Comparison of ENCODE assay signal across 22 cellular contexts in the genomic region with DNA sequence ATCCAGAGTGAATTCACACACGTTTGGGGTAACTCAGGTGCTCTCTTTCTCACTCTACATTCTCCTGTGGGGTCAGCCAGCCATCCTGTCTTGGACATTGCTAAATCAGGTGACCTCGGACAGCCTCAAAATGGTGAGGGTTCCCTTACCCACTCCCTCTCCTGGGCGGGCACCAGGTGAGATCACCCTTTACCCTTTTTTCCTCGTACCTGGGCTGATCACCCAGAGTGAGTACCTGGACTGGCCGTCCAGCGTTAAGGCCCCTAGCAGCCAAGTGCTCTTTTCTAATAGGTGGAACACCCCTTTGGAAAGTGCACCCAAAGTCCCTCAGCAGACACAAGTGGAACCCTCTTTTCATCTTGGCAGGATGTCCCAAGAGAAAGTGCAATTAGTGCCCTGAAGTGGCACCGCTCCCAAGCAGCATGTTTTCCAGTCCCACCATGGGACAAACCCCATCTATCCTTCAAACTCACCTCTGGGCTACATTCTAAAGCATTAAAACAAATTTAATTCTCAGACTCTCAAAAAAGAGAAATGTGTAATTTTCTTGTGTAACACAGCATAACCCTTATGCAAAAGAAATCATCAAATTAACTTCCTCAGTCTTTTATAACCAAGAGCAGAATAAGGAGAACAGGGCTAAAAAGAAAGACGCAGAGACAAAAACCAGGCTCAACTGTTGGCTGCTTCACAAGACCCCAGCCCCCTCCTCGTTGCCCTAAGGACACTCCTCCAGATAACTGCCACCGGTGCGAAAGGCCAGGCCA. TPM values are rescaled to one million over a fixed set of nuclear protein-coding genes. Genes with fewer than 3 reads are reported as not detected.
DNase-seq lines count a peak whose midpoint lies in the region; ATAC-seq, FAIRE-seq and TF ChIP-seq lines count a peak whose summit lies in the region.
"Had no signal": no experiment of that assay in that cellular context is flagged by ENCODE, and none has a peak within 500 bp of the region (broad histone marks: within the 10 kb centered on the region; RNA-seq: fewer than 3 reads in every experiment).

No MANE protein-coding gene starts in this region.

- H3K4me2 ChIP-seq in BLaER1 treated with 17β-estradiol and CSF1 and Interleukin-3, amounts not matched to agents 10 nM and 100 nM: peak overlapping the region; percentile 62 to 86 (median 75)
- H3K4me2 ChIP-seq in Karpas-422 (ENCODE audit: low read depth, low read length, poor library complexity, severe bottlenecking) (peak overlapping the region; percentile 92), K562 (ENCODE audit: insufficient read depth, low read length) (peak overlapping the region; percentile 57)

- H3K9me1 ChIP-seq in K562 (ENCODE audit: control insufficient read depth, insufficient read depth, low read length): no peaks in the 10 kb centered on the region

- ATAC-seq in K562: peak; percentile 25
- no peak for ATAC-seq in GM19035 (IDR thresholded peaks at IDR 0.05; ENCODE audit: unreplicated experiment)
- ATAC-seq: activated T-cell treated with anti-CD3 and anti-CD28 coated beads, Interleukin-2, amount 50 U/mL, for 4 hours; SK-N-SH treated with all-trans-retinoic acid at 6 μM for 48 hours had no signal

- FAIRE-seq in K562 (lab: Jason Lieb, UNC): no peak
- FAIRE-seq: urothelium cell line had no signal

- peaks cover 10% of the 10 kb centered on the region for H3K9me3 Mint-ChIP-seq in nephron progenitor cell

- TF ChIP-seq EP300 in K562 (IDR thresholded peaks at IDR 0.05; ENCODE audit: low read length): peak; percentile 14; the same call in 1 of the 2 replicates

- in situ Hi-C loops in K562 (cut with MboI): no loop called here

- CTCF ChIA-PET in K562 (lab: Yijun Ruan, JAX; ENCODE audit: low intra/inter-chr PET ratio): no interaction called here

- H3K79me2 ChIP-seq in Karpas-422 (ENCODE audit: low read length) (peaks cover 65% of the 10 kb centered on the region), K562 (ENCODE audit: control insufficient read depth, insufficient read depth, low read length) (no peaks in the 10 kb centered on the region)

- H3K36me3 ChIP-seq in BLaER1 treated with 17β-estradiol and CSF1 and Interleukin-3, amounts not matched to agents 10 nM and 100 nM: peaks cover 16 to 28% (median 18%) of the 10 kb centered on the region in 11 experiments; a peak in 20 of 22 replicates
- peaks cover 21% of the 10 kb centered on the region for H3K36me3 ChIP-seq in Karpas-422 (ENCODE audit: insufficient read depth, low read length)
- no peaks in the 10 kb centered on the region for H3K36me3 ChIP-seq in K562 (ENCODE audit: control insufficient read depth, insufficient read depth, low read length)
- H3K36me3 ChIP-seq: lower lobe of right lung had no signal

- peaks cover 41 to 68% (median 46%) of the 10 kb centered on the region in 10 experiments for H3K4me1 ChIP-seq in BLaER1 treated with 17β-estradiol and CSF1 and Interleukin-3, amounts not matched to agents 10 nM and 100 nM
- H3K4me1 ChIP-seq in Karpas-422 (ENCODE audit: low read length): peaks cover 60% of the 10 kb centered on the region
- H3K4me1 ChIP-seq in K562 (replicated peaks in 1 of 2; ENCODE audit: control insufficient read depth in 2 of 2, insufficient read depth in 2 of 2, low read length in 2 of 2): peaks cover 15 to 40% of the 10 kb centered on the region in 2 experiments

- peak overlapping the region; percentile 1 to 73 (median 65); a peak in 20 of 22 replicates for H3K27ac ChIP-seq in BLaER1 treated with 17β-estradiol and CSF1 and Interleukin-3, amounts not matched to agents 10 nM and 100 nM
- peak overlapping the region; percentile 94 for H3K27ac ChIP-seq in Karpas-422 (ENCODE audit: low read length)
- H3K27ac ChIP-seq in K562 (ENCODE audit: extremely low read depth, low read depth, low read length): peak overlapping the region; percentile 58
- H3K27ac ChIP-seq: coronary artery, epithelial cell of prostate, lower lobe of right lung had no signal

- H3K36me3 Mint-ChIP-seq in nephron progenitor cell (ENCODE audit: low read depth): peaks cover 21% of the 10 kb centered on the region
- H3K36me3 Mint-ChIP-seq: brain had no signal

- H4K20me1 ChIP-seq in BLaER1 treated with 17β-estradiol and CSF1 and Interleukin-3, amounts not matched to agents 10 nM and 100 nM: no peaks in the 10 kb centered on the region
- H4K20me1 ChIP-seq in Karpas-422 (ENCODE audit: insufficient read depth, low read depth, low read length) (no peaks in the 10 kb centered on the region), K562 (replicated peaks; ENCODE audit: control insufficient read depth, insufficient read depth, low read length) (no peaks in the 10 kb centered on the region)

- TF ChIP-seq POLR2A in K562 (conservative IDR thresholded peaks at IDR 0.05): no peak

- H3K9me3 ChIP-seq in BLaER1 treated with 17β-estradiol and CSF1 and Interleukin-3, amounts not matched to agents 10 nM and 100 nM (replicated peaks in 1 of 11): peaks cover 22 to 33% (median 28%) of the 10 kb centered on the region in 11 experiments
- H3K9me3 ChIP-seq in Karpas-422 (ENCODE audit: low read length): peaks cover 10% of the 10 kb centered on the region
- H3K9me3 ChIP-seq in K562 (replicated peaks; ENCODE audit: control insufficient read depth, insufficient read depth, low read depth, low read length): peaks cover 19% of the 10 kb centered on the region
- H3K9me3 ChIP-seq: lower lobe of right lung had no signal

- intact Hi-C loops in K562 (cut with micrococcal nuclease): no loop called here

- TF ChIP-seq RAD21 in K562 (CRISPR knock-in tag; conservative IDR thresholded peaks at IDR 0.05 in 1 of 2, IDR thresholded peaks at IDR 0.05 in 1 of 2): no peak

- no peaks in the 10 kb centered on the region for H3K9me2 ChIP-seq in Karpas-422 (replicated peaks; ENCODE audit: insufficient read depth, low read length)

- H3K4me1 Mint-ChIP-seq in nephron progenitor cell: peaks cover 62% of the 10 kb centered on the region

- TF ChIP-seq CTCF in K562 (IDR thresholded peaks at IDR 0.05 in 2 of 3, conservative IDR thresholded peaks at IDR 0.05 in 1 of 3; ENCODE audit: insufficient read depth in 2 of 3, low read depth in 1 of 3, low read length in 3 of 3) (no peak), nephron progenitor cell (IDR thresholded peaks at IDR 0.05) (no peak)

- peak overlapping the region; percentile 60 for H3K27ac Mint-ChIP-seq in nephron progenitor cell
- H3K27ac Mint-ChIP-seq: activated naive CD4-positive, alpha-beta T cell treated with anti-CD3 and anti-CD28 coated beads, Interleukin-2, amount 50 U/mL, for 72 hours; stimulated activated naive CD8-positive, alpha-beta T cell treated with anti-CD3 and anti-CD28 coated beads, Interleukin-15, amount 100 ng/mL, for 72 hours had no signal

- H3K27me3 ChIP-seq in BLaER1 treated with 17β-estradiol and CSF1 and Interleukin-3, amounts not matched to agents 10 nM and 100 nM: no peaks in the 10 kb centered on the region
- H3K27me3 ChIP-seq in Karpas-422 (ENCODE audit: low read length): no peaks in the 10 kb centered on the region
- no peaks in the 10 kb centered on the region for H3K27me3 ChIP-seq in K562 (ENCODE audit: control insufficient read depth in 2 of 2, insufficient read depth in 2 of 2, low read length in 2 of 2)

- peaks cover 3% of the 10 kb centered on the region for H3K27me3 Mint-ChIP-seq in nephron progenitor cell (ENCODE audit: low read depth, poor library complexity)
- H3K27me3 Mint-ChIP-seq: naive thymus-derived CD8-positive, alpha-beta T cell; stimulated activated naive CD8-positive, alpha-beta T cell treated with anti-CD3 and anti-CD28 coated beads, Interleukin-15, amount 100 ng/mL, for 72 hours had no signal

- peak overlapping the region; percentile 63 for H3K4me3 Mint-ChIP-seq in nephron progenitor cell
- H3K4me3 Mint-ChIP-seq: activated T-cell treated with anti-CD3 and anti-CD28 coated beads, Interleukin-2, amount 50 U/mL, for 4 hours had no signal

- H3K4me3 ChIP-seq in BLaER1 treated with 17β-estradiol and CSF1 and Interleukin-3, amounts not matched to agents 10 nM and 100 nM: peak overlapping the region in 5 of 10 experiments; percentile 0 to 21 (median 18); a peak in 6 of 20 replicates
- H3K4me3 ChIP-seq in Karpas-422 (ENCODE audit: low read length) (peak overlapping the region; percentile 84), K562 (peak overlapping the region; percentile 21; the same call in 1 of the 2 replicates)
- H3K4me3 ChIP-seq: coronary artery, lower lobe of right lung had no signal

- peak overlapping the region; percentile 25 to 69 (median 55); a peak in 19 of 22 replicates for H3K9ac ChIP-seq in BLaER1 treated with 17β-estradiol and CSF1 and Interleukin-3, amounts not matched to agents 10 nM and 100 nM
- H3K9ac ChIP-seq in Karpas-422 (ENCODE audit: low read length) (peak overlapping the region; percentile 87), K562 (ENCODE audit: insufficient read depth in 1 of 2, low read depth in 2 of 2, low read length in 2 of 2) (peak overlapping the region; percentile 47 to 67; a peak in 3 of 4 replicates)

- 48% methylated on average over 11 of the region's 11 CpGs for WGBS in K562 (ENCODE audit: insufficient coverage, low coverage, missing lambda C conversion rate)

- H2AFZ ChIP-seq in Karpas-422 (ENCODE audit: low read length) (no peak overlapping the region), K562 (ENCODE audit: low read depth, low read length) (peak overlapping the region; percentile 86)

- DNase-seq in Karpas-422 (peak; percentile 81), K562 (ENCODE audit: extremely low read depth in 1 of 4, low spot score in 3 of 4) (no peak), nephron progenitor cell (no peak), NOMO-1 treated with dmso at 0.1 percent for 144 hours (lab: John Stamatoyannopoulos, UW; ENCODE audit: unreplicated experiment) (no peak), NCI-H2081 (lab: John Stamatoyannopoulos, UW) (no peak)
- no peak for DNase-seq in stimulated activated CD4-positive, alpha-beta T cell treated with anti-CD3 and anti-CD28 coated beads, Interleukin-15, amount 100 ng/mL, for 24 hours
- DNase-seq: ACHN; activated CD4-positive, alpha-beta T cell treated with anti-CD3 and anti-CD28 coated beads, Interleukin-2, amount 50 U/mL, for 48 hours; activated T-cell treated with anti-CD3 and anti-CD28 coated beads, Interleukin-2, amount 50 U/mL, for 4 hours; IMR-90; lower lobe of right lung; NCI-H526 treated with DMSO at 0.1 percent for 48 hours; stimulated activated naive CD8-positive, alpha-beta T cell treated with anti-CD3 and anti-CD28 coated beads, Interleukin-15, amount 100 ng/mL, for 72 hours had no signal

- POLR2A ChIA-PET in K562 (lab: Yijun Ruan, JAX): interaction anchor here (0.8 to 2.3 kb wide), 4 partner anchors 9 to 17 kb away, joined by 4 to 9 read pairs (median 4); no protein-coding TSS in a partner anchor

- no TSS peak for BruUV-seq in K562 (replicated peaks; lab: Mats Ljungman, UMichigan)

RNA-seq across cellular contexts. Expression of gene TRANK1, which starts 20.7 kb away (rescaled TPM):
- total RNA-seq in Karpas-422 (2014; rRNA removed; shearing (Covaris generic); ENCODE audit: low replicate concordance): 83.4 and 123 TPM in 2 replicates
- 7.4 and 9.9 TPM in 2 replicates for total RNA-seq in K562 (2011; cell fraction: chromatin; rRNA removed; ENCODE audit: low replicate concordance)
- 3.3 and 10.8 TPM in 2 replicates for total RNA-seq in K562 (2011; cell fraction: nucleolus; rRNA removed)
- total RNA-seq in K562 (2011; cell fraction: nucleoplasm; rRNA removed): 2.7 and 3.0 TPM in 2 replicates
- 2.0 and 2.5 TPM in 2 replicates for total RNA-seq in K562 (2014; rRNA removed)
- total RNA-seq in K562 (2014; rRNA removed; fragmentation: Illumina TruSeq; extraction: Trizol): 2.6 and 2.7 TPM in 2 replicates
- 3.8 and 4.8 TPM in 2 replicates for total RNA-seq in K562 (2015; rRNA removed; fragmentation: Illumina TruSeq; extraction: Trizol)
- total RNA-seq in K562 (2021): 3.9 and 5.3 TPM in 2 replicates
- polyA plus RNA-seq in K562 (2011; rRNA removed): 4.1 and 10.6 TPM in 2 replicates
- polyA plus RNA-seq in K562 (2011; cell fraction: cytosol; rRNA removed): 2.8 and 8.1 TPM in 2 replicates
- polyA plus RNA-seq in K562 (2011; cell fraction: nucleus; rRNA removed): 8.2 and 15.6 TPM in 2 replicates
- polyA plus RNA-seq in K562 (2012): 6.2 and 9.6 TPM in 2 replicates
- 2.1 TPM in 2 replicates for polyA plus RNA-seq in K562 (2014; fragmentation: Illumina TruSeq; extraction: Trizol)
- under 1 TPM; 0.41 to 0.49 TPM for polyA plus RNA-seq in K562 (2014; fragmentation: Nextera tagmentation; extraction: Ambion mirVana)
- polyA plus RNA-seq in K562 (2014; rRNA removed): 1.3 and 1.8 TPM in 2 replicates
- 11.5 and 31.8 TPM in 2 replicates for polyA minus RNA-seq in K562 (2011; rRNA and poly(A)+ RNA removed)
- 6.2 and 17.5 TPM in 2 replicates for polyA minus RNA-seq in K562 (2011; cell fraction: cytosol; rRNA and poly(A)+ RNA removed)
- polyA minus RNA-seq in K562 (2011; cell fraction: nucleus; rRNA and poly(A)+ RNA removed): 7.0 and 17.7 TPM in 2 replicates
